Comparison of ENCODE assay signal across 12 cellular contexts in genomic region chr6:34301408-34301807, GRCh38. TPM values are rescaled to one million over a fixed set of nuclear protein-coding genes. Genes with fewer than 3 reads are reported as not detected.
DNase-seq lines count a peak whose midpoint lies in the region; ATAC-seq and TF ChIP-seq lines count a peak whose summit lies in the region.
"Had no signal": no experiment of that assay in that cellular context is flagged by ENCODE, and none has a peak within 500 bp of the region (broad histone marks: within the 10 kb centered on the region; RNA-seq: fewer than 3 reads in every experiment).

No MANE protein-coding gene starts in this region.

- no peaks in the 10 kb centered on the region for H3K9me3 ChIP-seq in tibial artery

- DNase-seq in NCI-H82 (lab: John Stamatoyannopoulos, UW), result peak; percentile 71
- DNase-seq in NCI-H82 treated with DMSO at 0.1 percent for 48 hours (lab: John Stamatoyannopoulos, UW; ENCODE audit: unreplicated experiment), result no peak
- peak; percentile 94 for DNase-seq in choroid plexus epithelial cell (ENCODE audit: low read depth)
- peak; percentile 21 to 35 for DNase-seq in left colon
- peak; percentile 49 to 86 for DNase-seq in tibial artery
- DNase-seq in iPS-NIHi11 (ENCODE audit: low spot score), result no peak
- no peak for DNase-seq in NK-92 treated with Interleukin-12 subunit alpha and Interleukin-12 subunit beta, amount 100 ng/mL, for 24 hours (lab: John Stamatoyannopoulos, UW)
- DNase-seq: caudate nucleus; hippocampal formation; stimulated activated CD4-positive, alpha-beta T cell treated with anti-CD3 and anti-CD28 coated beads, Interleukin-4, amount 100 ng/mL, for 1 hour had no signal

- H3K36me3 ChIP-seq in tibial artery, result no peaks in the 10 kb centered on the region

- intact Hi-C loops in left colon (cut with DNase I, micrococcal nuclease), result no loop called here
- intact Hi-C loops in tibial artery (cut with DNase I; ENCODE audit: low total_unique reads), result loop anchor here (5.0 kb wide), 1 partner anchor 86 kb away; no protein-coding TSS in a partner anchor

- ATAC-seq in left colon, result peak; percentile 15
- no peak for ATAC-seq in HG02759 (IDR thresholded peaks at IDR 0.05; ENCODE audit: unreplicated experiment)
- ATAC-seq: natural killer cell treated with Interleukin-12 subunit alpha and Interleukin-12 subunit beta and Interleukin-15 and Interleukin-18, amount 100 ng/mL, for 72 hours had no signal

- H3K27me3 ChIP-seq in tibial artery, result no peaks in the 10 kb centered on the region

- peaks cover 0 to 93% (median 39%) of the 10 kb centered on the region in 4 donors for H3K4me1 ChIP-seq in tibial artery

- no peak for TF ChIP-seq CTCF in choroid plexus epithelial cell (conservative IDR thresholded peaks at IDR 0.05; ENCODE audit: low read depth, low read length)
- TF ChIP-seq CTCF in tibial artery (IDR thresholded peaks at IDR 0.05), result no peak

- H3K4me3 ChIP-seq in choroid plexus epithelial cell (ENCODE audit: low read depth, low read length) (no peak overlapping the region), tibial artery (no peak overlapping the region)

- H3K27ac ChIP-seq in tibial artery, result peak overlapping the region in 1 of 2 donors; percentile 55

RNA-seq across cellular contexts. Expression of gene SMIM29, which starts 52.6 kb away (rescaled TPM):
- 10 to 100 TPM in 1 of 2 donors, 1 to 10 TPM in 1; 8.2 to 11.5 TPM for total RNA-seq in left colon

Comparison
In these comparisons a context has a peak if more than half of its experiments do, and no peak if none do; other contexts are left out.
1. DNase-seq: peak in NCI-H82 (single experiment), choroid plexus epithelial cell (single experiment), left colon (2 of 2) and tibial artery (2 of 2); none in NCI-H82 treated with DMSO at 0.1 percent for 48 hours (single experiment), iPS-NIHi11 (single experiment) and NK-92 treated with Interleukin-12 subunit alpha and Interleukin-12 subunit beta, amount 100 ng/mL, for 24 hours (single experiment).